15 cellular contexts compared by ENCODE assay signal in the genomic region with DNA sequence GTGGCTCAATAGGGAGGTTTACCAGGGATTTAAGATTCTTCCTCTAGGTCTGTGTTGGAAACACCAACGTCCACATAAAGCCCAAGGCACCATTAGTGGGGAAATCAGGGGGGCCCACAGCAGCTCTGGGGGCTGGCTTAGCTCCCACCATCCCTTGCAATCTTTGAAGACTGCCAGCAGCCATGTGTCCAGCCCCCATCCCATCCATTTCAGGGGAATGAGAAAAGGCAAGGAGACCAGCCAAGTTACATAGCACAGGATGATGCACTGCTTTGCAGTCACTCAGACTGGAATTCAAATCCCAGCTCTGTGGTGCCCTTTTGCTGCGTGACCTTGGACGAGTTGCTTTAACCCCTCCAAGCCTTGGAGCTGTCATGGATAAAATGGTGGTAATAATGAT.
DNase-seq lines count a peak whose midpoint lies in the region; ATAC-seq and TF ChIP-seq lines count a peak whose summit lies in the region.
"Had no signal": no experiment of that assay in that cellular context is flagged by ENCODE, and none has a peak within 500 bp of the region (broad histone marks: within the 10 kb centered on the region; RNA-seq: fewer than 3 reads in every experiment).

No MANE protein-coding gene starts in this region.

- no peak overlapping the region for H3K9ac ChIP-seq in neural progenitor cell
- H3K9ac ChIP-seq: BLaER1 had no signal

- peak overlapping the region; percentile 30 for H3K27ac Mint-ChIP-seq in activated CD4-positive, alpha-beta T cell treated with anti-CD3 and anti-CD28 coated beads, Interleukin-2, amount 10 ng/mL, durations not matched to agents 24 days and 14 days
- no peak overlapping the region for H3K27ac Mint-ChIP-seq in activated CD4-positive, alpha-beta T cell treated with anti-CD3 and anti-CD28 coated beads, Interleukin-2, amount 10 ng/mL, durations not matched to agents 7 days and 5 days
- H3K27ac Mint-ChIP-seq in neural progenitor cell: peak overlapping the region; percentile 86
- no peak overlapping the region for H3K27ac Mint-ChIP-seq in progenitor cell of endocrine pancreas
- H3K27ac Mint-ChIP-seq: IgD-negative memory B cell had no signal

- no peak for TF ChIP-seq CTCF in fibroblast of mammary gland (conservative IDR thresholded peaks at IDR 0.05; ENCODE audit: control insufficient read depth, insufficient read depth, low read depth, low read length)
- TF ChIP-seq CTCF in neural progenitor cell (IDR thresholded peaks at IDR 0.05): no peak
- no peak for TF ChIP-seq CTCF in vagina (IDR thresholded peaks at IDR 0.05)
- TF ChIP-seq CTCF in progenitor cell of endocrine pancreas (IDR thresholded peaks at IDR 0.05; ENCODE audit: unreplicated experiment): no peak

- no peaks in the 10 kb centered on the region for H3K4me1 Mint-ChIP-seq in activated CD4-positive, alpha-beta T cell treated with anti-CD3 and anti-CD28 coated beads, Interleukin-2, amount 10 ng/mL, durations not matched to agents 24 days and 14 days
- no peaks in the 10 kb centered on the region for H3K4me1 Mint-ChIP-seq in activated CD4-positive, alpha-beta T cell treated with anti-CD3 and anti-CD28 coated beads, Interleukin-2, amount 10 ng/mL, durations not matched to agents 7 days and 5 days
- H3K4me1 Mint-ChIP-seq in neural progenitor cell (peaks cover 50% of the 10 kb centered on the region), progenitor cell of endocrine pancreas (ENCODE audit: low read depth) (peaks cover 18% of the 10 kb centered on the region)
- H3K4me1 Mint-ChIP-seq: IgD-negative memory B cell had no signal

- POLR2A ChIA-PET in activated CD4-positive, alpha-beta T cell treated with anti-CD3 and anti-CD28 coated beads, Interleukin-2, amount 10 ng/mL, durations not matched to agents 7 days and 5 days (lab: Charles Lee): no interaction called here

- H3K79me2 ChIP-seq in neural progenitor cell (ENCODE audit: low read depth): no peaks in the 10 kb centered on the region

- H3K4me3 ChIP-seq in fibroblast of mammary gland (ENCODE audit: control insufficient read depth, low read depth, low read length): no peak overlapping the region
- H3K4me3 ChIP-seq in neural progenitor cell: no peak overlapping the region
- H3K4me3 ChIP-seq in vagina: no peak overlapping the region
- H3K4me3 ChIP-seq: BLaER1 had no signal

- H3F3A ChIP-seq in neural progenitor cell (ENCODE audit: low read depth): no peaks in the 10 kb centered on the region

- H3K36me3 ChIP-seq in neural progenitor cell: no peaks in the 10 kb centered on the region
- H3K36me3 ChIP-seq in vagina: no peaks in the 10 kb centered on the region
- H3K36me3 ChIP-seq: BLaER1 had no signal

- H3K9me3 Mint-ChIP-seq in activated CD4-positive, alpha-beta T cell treated with anti-CD3 and anti-CD28 coated beads, Interleukin-2, amount 10 ng/mL, durations not matched to agents 24 days and 14 days: no peaks in the 10 kb centered on the region
- no peaks in the 10 kb centered on the region for H3K9me3 Mint-ChIP-seq in activated CD4-positive, alpha-beta T cell treated with anti-CD3 and anti-CD28 coated beads, Interleukin-2, amount 10 ng/mL, durations not matched to agents 7 days and 5 days
- H3K9me3 Mint-ChIP-seq in neural progenitor cell: no peaks in the 10 kb centered on the region
- H3K9me3 Mint-ChIP-seq in progenitor cell of endocrine pancreas (ENCODE audit: low read depth): no peaks in the 10 kb centered on the region
- H3K9me3 Mint-ChIP-seq: IgD-negative memory B cell had no signal

- no peaks in the 10 kb centered on the region for H4K20me1 ChIP-seq in neural progenitor cell (ENCODE audit: low read depth)

- intact Hi-C loops in activated CD4-positive, alpha-beta T cell treated with anti-CD3 and anti-CD28 coated beads, Interleukin-2, amount 10 ng/mL, durations not matched to agents 24 days and 14 days (cut with micrococcal nuclease): no loop called here
- intact Hi-C loops in vagina (cut with DNase I): no loop called here

- H3K9me3 ChIP-seq in neural progenitor cell (ENCODE audit: low read depth) (no peaks in the 10 kb centered on the region), vagina (no peaks in the 10 kb centered on the region)
- H3K9me3 ChIP-seq: BLaER1 had no signal

- H3K27me3 ChIP-seq in neural progenitor cell: no peaks in the 10 kb centered on the region
- no peaks in the 10 kb centered on the region for H3K27me3 ChIP-seq in vagina

- no peaks in the 10 kb centered on the region for H3K36me3 Mint-ChIP-seq in activated CD4-positive, alpha-beta T cell treated with anti-CD3 and anti-CD28 coated beads, Interleukin-2, amount 10 ng/mL, durations not matched to agents 24 days and 14 days (ENCODE audit: low read depth)
- no peaks in the 10 kb centered on the region for H3K36me3 Mint-ChIP-seq in activated CD4-positive, alpha-beta T cell treated with anti-CD3 and anti-CD28 coated beads, Interleukin-2, amount 10 ng/mL, durations not matched to agents 7 days and 5 days (ENCODE audit: low read depth)
- H3K36me3 Mint-ChIP-seq in neural progenitor cell (no peaks in the 10 kb centered on the region), progenitor cell of endocrine pancreas (ENCODE audit: insufficient read depth) (no peaks in the 10 kb centered on the region)
- H3K36me3 Mint-ChIP-seq: IgD-negative memory B cell had no signal

- no peak for DNase-seq in activated CD4-positive, alpha-beta T cell treated with anti-CD3 and anti-CD28 coated beads, Interleukin-2, amount 10 ng/mL, durations not matched to agents 24 days and 14 days
- no peak for DNase-seq in activated CD4-positive, alpha-beta T cell treated with anti-CD3 and anti-CD28 coated beads, Interleukin-2, amount 10 ng/mL, durations not matched to agents 7 days and 5 days
- DNase-seq in fibroblast of mammary gland (ENCODE audit: low read depth) (peak; percentile 25), neural progenitor cell (ENCODE audit: low spot score) (no peak), vagina (ENCODE audit: extremely low spot score in 2 of 2) (no peak), progenitor cell of endocrine pancreas (ENCODE audit: low spot score, unreplicated experiment) (no peak)
- DNase-seq: 8988T; GF-D8; NCI-H187; NK-92 treated with Interleukin-12 subunit alpha and Interleukin-12 subunit beta, amount 100 ng/mL, for 24 hours; SIG-M5 had no signal

- H3K27ac ChIP-seq in neural progenitor cell (no peak overlapping the region), vagina (peak overlapping the region; percentile 56)
- H3K27ac ChIP-seq: BLaER1 had no signal

- H3K4me1 ChIP-seq in neural progenitor cell (peaks cover 12% of the 10 kb centered on the region), vagina (peaks cover 34% of the 10 kb centered on the region)
- H3K4me1 ChIP-seq: BLaER1 had no signal

- H3K4me2 ChIP-seq in neural progenitor cell: no peak overlapping the region
- H3K4me2 ChIP-seq: BLaER1 had no signal

- H2AFZ ChIP-seq in neural progenitor cell (replicated peaks): no peak overlapping the region

- CTCF ChIA-PET in activated CD4-positive, alpha-beta T cell treated with anti-CD3 and anti-CD28 coated beads, Interleukin-2, amount 10 ng/mL, durations not matched to agents 7 days and 5 days (lab: Charles Lee): no interaction called here

- H3K27me3 Mint-ChIP-seq in activated CD4-positive, alpha-beta T cell treated with anti-CD3 and anti-CD28 coated beads, Interleukin-2, amount 10 ng/mL, durations not matched to agents 24 days and 14 days: peaks cover 5% of the 10 kb centered on the region
- no peaks in the 10 kb centered on the region for H3K27me3 Mint-ChIP-seq in activated CD4-positive, alpha-beta T cell treated with anti-CD3 and anti-CD28 coated beads, Interleukin-2, amount 10 ng/mL, durations not matched to agents 7 days and 5 days
- H3K27me3 Mint-ChIP-seq in neural progenitor cell (ENCODE audit: insufficient read depth, low read depth) (peaks cover 14% of the 10 kb centered on the region), progenitor cell of endocrine pancreas (peaks cover 9% of the 10 kb centered on the region)
- H3K27me3 Mint-ChIP-seq: IgD-negative memory B cell had no signal

- no peak for ATAC-seq in HG03571 (IDR thresholded peaks at IDR 0.05; ENCODE audit: unreplicated experiment)
- no peak for ATAC-seq in HG03196 (IDR thresholded peaks at IDR 0.05; ENCODE audit: unreplicated experiment)

- no peak overlapping the region for H3K4me3 Mint-ChIP-seq in activated CD4-positive, alpha-beta T cell treated with anti-CD3 and anti-CD28 coated beads, Interleukin-2, amount 10 ng/mL, durations not matched to agents 24 days and 14 days
- no peak overlapping the region for H3K4me3 Mint-ChIP-seq in activated CD4-positive, alpha-beta T cell treated with anti-CD3 and anti-CD28 coated beads, Interleukin-2, amount 10 ng/mL, durations not matched to agents 7 days and 5 days
- H3K4me3 Mint-ChIP-seq in neural progenitor cell (no peak overlapping the region), progenitor cell of endocrine pancreas (ENCODE audit: low read depth) (no peak overlapping the region)
- H3K4me3 Mint-ChIP-seq: IgD-negative memory B cell had no signal

- no peak for TF ChIP-seq POLR2A in vagina (IDR thresholded peaks at IDR 0.05)

Comparison
In these comparisons a context has a peak if more than half of its experiments do, and no peak if none do; other contexts are left out.
1. H3K27ac Mint-ChIP-seq: peak in activated CD4-positive, alpha-beta T cell treated with anti-CD3 and anti-CD28 coated beads, Interleukin-2, amount 10 ng/mL, durations not matched to agents 24 days and 14 days (single experiment) and neural progenitor cell (single experiment); none in activated CD4-positive, alpha-beta T cell treated with anti-CD3 and anti-CD28 coated beads, Interleukin-2, amount 10 ng/mL, durations not matched to agents 7 days and 5 days (single experiment) and progenitor cell of endocrine pancreas (single experiment).